In genomic region chr14:53260286-53260685, GRCh38 we compare ENCODE assay signal across 17 cellular contexts.
DNase-seq lines count a peak whose midpoint lies in the region; ATAC-seq and TF ChIP-seq lines count a peak whose summit lies in the region.
"Had no signal": no experiment of that assay in that cellular context is flagged by ENCODE, and none has a peak within 500 bp of the region (broad histone marks: within the 10 kb centered on the region; RNA-seq: fewer than 3 reads in every experiment).

No MANE protein-coding gene starts in this region.

- DNase-seq in ELF-1 (ENCODE audit: low read depth, low spot score) (peak; percentile 90), endodermal cell (peak; percentile 69), trophoblast cell (peak; percentile 39 to 71), foreskin melanocyte (no peak), ecto neural progenitor cell (ENCODE audit: low spot score) (no peak)
- DNase-seq: AML-193; Caco-2; CD4-positive, alpha-beta T cell; GDM1; GM23248; HCEC 1CT had no signal

- no peak overlapping the region for H2AFZ ChIP-seq in trophoblast cell (ENCODE audit: insufficient read depth, low read length, poor library complexity)
- H2AFZ ChIP-seq: GM23248 had no signal

- no peaks in the 10 kb centered on the region for H3K27me3 Mint-ChIP-seq in endodermal cell (ENCODE audit: insufficient read depth)
- H3K27me3 Mint-ChIP-seq: CD4-positive, alpha-beta T cell had no signal

- H3K4me2 ChIP-seq in trophoblast cell (ENCODE audit: low read length), result no peak overlapping the region
- H3K4me2 ChIP-seq: A549 had no signal

- peaks cover 63% of the 10 kb centered on the region for H3K36me3 Mint-ChIP-seq in endodermal cell (ENCODE audit: low read depth)

- no peaks in the 10 kb centered on the region for H3K27me3 ChIP-seq in HUES6 (ENCODE audit: control insufficient read depth, insufficient read depth, low read length)
- no peaks in the 10 kb centered on the region for H3K27me3 ChIP-seq in endodermal cell (ENCODE audit: control insufficient read depth, insufficient read depth, low read length, poor library complexity, severe bottlenecking)
- H3K27me3 ChIP-seq in trophoblast cell (ENCODE audit: insufficient read depth, low read length), result no peaks in the 10 kb centered on the region

- H3K4me1 Mint-ChIP-seq in endodermal cell, result peaks cover 11% of the 10 kb centered on the region

- H3K14ac ChIP-seq in trophoblast cell (ENCODE audit: low read length), result no peak overlapping the region

- no peak overlapping the region for H3K18ac ChIP-seq in trophoblast cell (ENCODE audit: low read length)

- no peaks in the 10 kb centered on the region for H3K79me1 ChIP-seq in trophoblast cell (ENCODE audit: low read length)

- no peak overlapping the region for H2BK120ac ChIP-seq in trophoblast cell (ENCODE audit: insufficient read depth, low read length, poor library complexity)

- H3K23ac ChIP-seq in trophoblast cell (ENCODE audit: low read length), result no peak overlapping the region

- ATAC-seq in SK-N-SH treated with all-trans-retinoic acid at 6 μM for 48 hours, result no peak
- ATAC-seq: A549 had no signal

- no peak overlapping the region for H2BK5ac ChIP-seq in trophoblast cell (ENCODE audit: low read depth, low read length, poor library complexity)

- H3K9me3 ChIP-seq in HUES6 (ENCODE audit: control insufficient read depth, insufficient read depth, low read depth, low read length) (peaks cover 40% of the 10 kb centered on the region; the same call in 1 of the 2 replicates), endodermal cell (ENCODE audit: control insufficient read depth, low read length) (peaks cover 91% of the 10 kb centered on the region), trophoblast cell (ENCODE audit: insufficient read depth, low read depth, low read length) (peaks cover 3% of the 10 kb centered on the region)
- H3K9me3 ChIP-seq: A549, Caco-2 had no signal

- no peaks in the 10 kb centered on the region for H3K4me1 ChIP-seq in HUES6 (ENCODE audit: control insufficient read depth, insufficient read depth, low read length)
- H3K4me1 ChIP-seq in endodermal cell (ENCODE audit: control insufficient read depth, insufficient read depth, low read length), result peaks cover 6% of the 10 kb centered on the region
- H3K4me1 ChIP-seq in trophoblast cell (ENCODE audit: control insufficient read depth in 1 of 2, insufficient read depth in 2 of 2, low read length in 2 of 2), result no peaks in the 10 kb centered on the region
- H3K4me1 ChIP-seq: A549 had no signal

- no peak overlapping the region for H3K4me3 Mint-ChIP-seq in endodermal cell
- H3K4me3 Mint-ChIP-seq: CD4-positive, alpha-beta T cell had no signal

- TF ChIP-seq CTCF in endodermal cell (conservative IDR thresholded peaks at IDR 0.05), result no peak

- H3K27ac ChIP-seq in HUES6 (ENCODE audit: low read depth, low read length) (peak overlapping the region; percentile 65; the same call in 1 of the 2 replicates), endodermal cell (ENCODE audit: low read depth, low read length) (peak overlapping the region; percentile 0), trophoblast cell (ENCODE audit: low read depth, low read length) (no peak overlapping the region)
- H3K27ac ChIP-seq: 22Rv1, A549, C4-2B, GM23248, HL-60 had no signal

- H2BK12ac ChIP-seq in trophoblast cell (ENCODE audit: low read length), result no peak overlapping the region

- H4K91ac ChIP-seq in trophoblast cell (ENCODE audit: low read depth, low read length), result no peak overlapping the region

- H4K8ac ChIP-seq in trophoblast cell (ENCODE audit: low read depth, low read length), result no peak overlapping the region

- WGBS in endodermal cell (ENCODE audit: insufficient coverage in 1 of 2, insufficient read length in 1 of 2), 2 experiments, result 57 to 67% methylated on average over 3 to 5 of the region's 5 CpGs
- no CpG with 5 or more reads among the region's 5 CpGs for WGBS in trophoblast cell (ENCODE audit: extremely low coverage, insufficient coverage, insufficient read length)

- no peak overlapping the region for H3K27ac Mint-ChIP-seq in endodermal cell
- H3K27ac Mint-ChIP-seq: CD4-positive, alpha-beta T cell had no signal

- H3K36me3 ChIP-seq in HUES6 (ENCODE audit: control insufficient read depth, insufficient read depth, low read length) (no peaks in the 10 kb centered on the region), endodermal cell (ENCODE audit: control insufficient read depth, insufficient read depth, low read length) (peaks cover 20% of the 10 kb centered on the region), trophoblast cell (ENCODE audit: control insufficient read depth in 1 of 2, insufficient read depth in 2 of 2, low read length in 2 of 2) (no peaks in the 10 kb centered on the region)

- H4K12ac ChIP-seq in trophoblast cell (ENCODE audit: low read depth, low read length), result no peak overlapping the region

- H3K9ac ChIP-seq in HUES6 (ENCODE audit: low read length) (no peak overlapping the region), endodermal cell (ENCODE audit: extremely low read depth, low read length, poor library complexity, severe bottlenecking) (no peak overlapping the region), trophoblast cell (ENCODE audit: low read length) (no peak overlapping the region)
- H3K9ac ChIP-seq: GM23248 had no signal

- H3K4me3 ChIP-seq in HUES6 (ENCODE audit: low read depth, low read length) (no peak overlapping the region), endodermal cell (ENCODE audit: low read length) (peak overlapping the region; percentile 61), trophoblast cell (ENCODE audit: low read depth, low read length) (no peak overlapping the region)
- H3K4me3 ChIP-seq: A549, GM23248 had no signal

- peaks cover 86% of the 10 kb centered on the region for H3K9me3 Mint-ChIP-seq in endodermal cell

- H3K4ac ChIP-seq in trophoblast cell (ENCODE audit: low read depth, low read length), result no peak overlapping the region

- H3K79me2 ChIP-seq in trophoblast cell (ENCODE audit: control insufficient read depth, insufficient read depth, low read length, poor library complexity), result no peaks in the 10 kb centered on the region

- H2AK5ac ChIP-seq in trophoblast cell (ENCODE audit: low read length), result no peak overlapping the region

TF ChIP-seq in SK-N-SH treated with all-trans-retinoic acid at 6 μM for 48 hours, 23 proteins besides CTCF, POLR2A, EP300 and RAD21:
- TF ChIP-seq CSDC2 (CRISPR knock-in tag; IDR thresholded peaks at IDR 0.05) (no peak), RARB (CRISPR knock-in tag; IDR thresholded peaks at IDR 0.05) (no peak), PATZ1 (CRISPR knock-in tag; IDR thresholded peaks at IDR 0.05; ENCODE audit: borderline replicate concordance) (no peak), ZFP3 (CRISPR knock-in tag; IDR thresholded peaks at IDR 0.05) (no peak), OSR1 (CRISPR knock-in tag; IDR thresholded peaks at IDR 0.05) (no peak), ISL1 (CRISPR knock-in tag; IDR thresholded peaks at IDR 0.05) (no peak), ESRRG (CRISPR knock-in tag; IDR thresholded peaks at IDR 0.05) (no peak), ZC3H10 (CRISPR knock-in tag; IDR thresholded peaks at IDR 0.05) (no peak), CREB5 (CRISPR knock-in tag; IDR thresholded peaks at IDR 0.05; ENCODE audit: low read depth) (no peak)
TF ChIP-seq in SK-N-SH treated with all-trans-retinoic acid at 6 μM for 48 hours: peak in this region for 0.

Comparison
In these comparisons a context has a peak if more than half of its experiments do, and no peak if none do; other contexts are left out.
1. DNase-seq: peak in ELF-1 (single experiment), endodermal cell (single experiment) and trophoblast cell (2 of 2); none in foreskin melanocyte (single experiment) and ecto neural progenitor cell (single experiment).